Comparison of ENCODE assay signal across 23 cellular contexts in the genomic region with DNA sequence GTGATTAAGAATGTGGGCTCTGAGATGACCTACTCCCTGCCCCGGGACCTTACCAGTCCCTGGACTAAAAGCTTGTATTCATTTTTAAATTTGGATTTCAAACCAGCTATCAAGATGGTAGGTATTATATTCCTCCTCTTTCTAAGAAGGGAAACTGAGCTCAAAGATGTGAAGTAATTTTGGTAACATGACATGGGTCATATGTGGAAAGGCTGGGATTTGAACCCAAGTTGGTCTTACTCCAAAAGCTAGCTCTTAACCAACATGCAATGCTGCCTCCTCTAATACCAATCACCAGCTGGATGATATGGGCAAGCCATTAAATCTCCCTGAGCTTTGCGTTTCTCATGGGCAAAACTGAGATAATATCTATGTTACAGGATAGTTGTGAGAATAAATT.
DNase-seq lines count a peak whose midpoint lies in the region; ATAC-seq and TF ChIP-seq lines count a peak whose summit lies in the region.
"Had no signal": no experiment of that assay in that cellular context is flagged by ENCODE, and none has a peak within 500 bp of the region (broad histone marks: within the 10 kb centered on the region; RNA-seq: fewer than 3 reads in every experiment).

No MANE protein-coding gene starts in this region.

- ATAC-seq in natural killer cell (no peak), psoas muscle (peak in 3 of 4 donors; percentile 36 to 75 (median 44)), HG02981 (IDR thresholded peaks at IDR 0.05; ENCODE audit: unreplicated experiment) (no peak)
- ATAC-seq in natural killer cell treated with Interleukin-12 subunit alpha and Interleukin-12 subunit beta and Interleukin-15 and Interleukin-18, amount 100 ng/mL, for 72 hours: no peak
- ATAC-seq: GM12878, GM23338, HCT116 had no signal

- H3K36me3 ChIP-seq in SK-N-MC (ENCODE audit: insufficient read depth, low read length) (no peaks in the 10 kb centered on the region), psoas muscle (ENCODE audit: insufficient read depth in 1 of 2, low read depth in 1 of 2) (no peaks in the 10 kb centered on the region)
- H3K36me3 ChIP-seq: BE2C; BLaER1 treated with 17β-estradiol and CSF1 and Interleukin-3, amounts not matched to agents 10 nM and 100 nM had no signal

- no peak overlapping the region for H3K9ac ChIP-seq in SK-N-MC (ENCODE audit: insufficient read length)
- H3K9ac ChIP-seq: BLaER1 treated with 17β-estradiol and CSF1 and Interleukin-3, amounts not matched to agents 10 nM and 100 nM had no signal

- no peaks in the 10 kb centered on the region for H3K36me3 Mint-ChIP-seq in natural killer cell
- no peaks in the 10 kb centered on the region for H3K36me3 Mint-ChIP-seq in natural killer cell treated with Interleukin-12 subunit alpha and Interleukin-12 subunit beta and Interleukin-15 and Interleukin-18, amount 100 ng/mL, for 72 hours
- H3K36me3 Mint-ChIP-seq: CD14-positive monocyte had no signal

- H3K9me3 ChIP-seq in SK-N-MC (ENCODE audit: low read depth, low read length): no peaks in the 10 kb centered on the region
- no peaks in the 10 kb centered on the region for H3K9me3 ChIP-seq in psoas muscle
- H3K9me3 ChIP-seq: BE2C had no signal

- DNase-seq in natural killer cell (no peak), SK-N-MC (ENCODE audit: low read depth, low spot score) (no peak), psoas muscle (no peak), cortex of kidney (lab: John Stamatoyannopoulos, UW) (no peak), G401 (ENCODE audit: low spot score) (no peak)
- no peak for DNase-seq in natural killer cell treated with Interleukin-12 subunit alpha and Interleukin-12 subunit beta and Interleukin-15 and Interleukin-18, amount 100 ng/mL, for 72 hours (ENCODE audit: low spot score)
- DNase-seq in activated CD4-positive, CD25-positive, alpha-beta regulatory T cell (lab: John Stamatoyannopoulos, UW): no peak
- DNase-seq: ACHN; AML-193; BE2C; CD4-positive, alpha-beta T cell; CD8-positive, alpha-beta memory T cell; DMS 273 treated with DMSO at 0.1 percent for 48 hours; DMS79 treated with DMSO at 0.1 percent for 48 hours; GDM1; H9 had no signal

- no peaks in the 10 kb centered on the region for H3K27me3 ChIP-seq in psoas muscle (ENCODE audit: insufficient read depth in 3 of 3, low read length in 2 of 3)
- H3K27me3 ChIP-seq: BE2C; BLaER1 treated with 17β-estradiol and CSF1 and Interleukin-3, amounts not matched to agents 10 nM and 100 nM had no signal

- peaks cover 40 to 45% of the 10 kb centered on the region in 2 donors for H3K4me1 Mint-ChIP-seq in natural killer cell
- H3K4me1 Mint-ChIP-seq in natural killer cell treated with Interleukin-12 subunit alpha and Interleukin-12 subunit beta and Interleukin-15 and Interleukin-18, amount 100 ng/mL, for 72 hours (ENCODE audit: low read depth in 2 of 2): peaks cover 29 to 35% of the 10 kb centered on the region in 2 donors

- peaks cover 0 to 2% of the 10 kb centered on the region in 2 donors for H3K9me3 Mint-ChIP-seq in natural killer cell
- H3K9me3 Mint-ChIP-seq in natural killer cell treated with Interleukin-12 subunit alpha and Interleukin-12 subunit beta and Interleukin-15 and Interleukin-18, amount 100 ng/mL, for 72 hours: no peaks in the 10 kb centered on the region
- H3K9me3 Mint-ChIP-seq: CD4-positive, alpha-beta T cell had no signal

- no peak for TF ChIP-seq CTCF in natural killer cell (IDR thresholded peaks at IDR 0.05)
- no peak for TF ChIP-seq CTCF in psoas muscle (IDR thresholded peaks at IDR 0.05)

- no peak overlapping the region for H3K4me3 Mint-ChIP-seq in natural killer cell
- H3K4me3 Mint-ChIP-seq in natural killer cell treated with Interleukin-12 subunit alpha and Interleukin-12 subunit beta and Interleukin-15 and Interleukin-18, amount 100 ng/mL, for 72 hours: no peak overlapping the region
- H3K4me3 Mint-ChIP-seq: CD14-positive monocyte; CD4-positive, alpha-beta T cell; CD8-positive, alpha-beta memory T cell; GM23338; H9 had no signal

- peak overlapping the region; percentile 1 to 51 for H3K27ac Mint-ChIP-seq in natural killer cell
- H3K27ac Mint-ChIP-seq in natural killer cell treated with Interleukin-12 subunit alpha and Interleukin-12 subunit beta and Interleukin-15 and Interleukin-18, amount 100 ng/mL, for 72 hours: no peak overlapping the region
- H3K27ac Mint-ChIP-seq: CD4-positive, alpha-beta T cell; GM23338; H9 had no signal

- H3K4me3 ChIP-seq in SK-N-MC: no peak overlapping the region
- no peak overlapping the region for H3K4me3 ChIP-seq in psoas muscle
- H3K4me3 ChIP-seq: BLaER1 treated with 17β-estradiol and CSF1 and Interleukin-3, amounts not matched to agents 10 nM and 100 nM; GM12878; GM23338 had no signal

- in situ Hi-C loops in G401 (cut with HindIII; ENCODE audit: low sequenced_read_pairs): no loop called here

- 38 to 49% (median 42%) methylated on average over 2 of the region's 2 CpGs for WGBS in psoas muscle, 3 donors

- intact Hi-C loops in natural killer cell (cut with micrococcal nuclease) (no loop called here), psoas muscle (cut with DNase I) (loop anchor here (5.0 kb wide), 2 partner anchors 67 to 118 kb away; no protein-coding TSS in a partner anchor)

- H3K27ac ChIP-seq in SK-N-MC: peak overlapping the region; percentile 83
- peak overlapping the region; percentile 87 for H3K27ac ChIP-seq in psoas muscle
- H3K27ac ChIP-seq: 22Rv1; BLaER1 treated with 17β-estradiol and CSF1 and Interleukin-3, amounts not matched to agents 10 nM and 100 nM had no signal

- H3K27me3 Mint-ChIP-seq in natural killer cell (ENCODE audit: low read depth in 2 of 2): no peaks in the 10 kb centered on the region
- no peaks in the 10 kb centered on the region for H3K27me3 Mint-ChIP-seq in natural killer cell treated with Interleukin-12 subunit alpha and Interleukin-12 subunit beta and Interleukin-15 and Interleukin-18, amount 100 ng/mL, for 72 hours
- H3K27me3 Mint-ChIP-seq: CD4-positive, alpha-beta T cell had no signal

- peaks cover 40% of the 10 kb centered on the region for H3K4me1 ChIP-seq in psoas muscle
- H3K4me1 ChIP-seq: BE2C had no signal

Comparison
In these comparisons a context has a peak if more than half of its experiments do, and no peak if none do; other contexts are left out.
1. H3K27ac Mint-ChIP-seq: peak in natural killer cell (2 of 2); none in natural killer cell treated with Interleukin-12 subunit alpha and Interleukin-12 subunit beta and Interleukin-15 and Interleukin-18, amount 100 ng/mL, for 72 hours (0 of 2).
2. ATAC-seq: peak in psoas muscle (3 of 4); none in natural killer cell (0 of 3), natural killer cell treated with Interleukin-12 subunit alpha and Interleukin-12 subunit beta and Interleukin-15 and Interleukin-18, amount 100 ng/mL, for 72 hours (0 of 2) and HG02981 (single experiment).